In the genomic region with DNA sequence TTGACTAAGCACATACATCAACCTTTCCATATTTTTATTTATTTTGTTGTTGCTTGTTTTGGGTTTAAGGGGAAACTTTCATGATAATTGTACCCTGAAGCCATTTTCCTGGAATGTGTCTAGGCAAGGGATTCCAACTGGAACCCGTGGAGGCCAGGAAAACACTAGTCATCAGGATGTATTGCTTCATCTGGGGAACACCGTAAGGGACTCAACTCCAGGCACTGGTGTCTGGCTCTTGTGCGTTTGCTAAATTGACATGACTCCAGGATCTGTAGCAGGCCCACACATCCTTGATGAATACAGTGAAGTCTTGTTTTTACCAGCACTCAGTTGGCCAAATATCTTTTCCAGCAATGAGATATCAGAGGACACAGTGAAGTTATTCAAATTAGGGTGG, we compare ENCODE assay signal across 17 cellular contexts. TPM values are rescaled to one million over a fixed set of nuclear protein-coding genes. Genes with fewer than 3 reads are reported as not detected.
"Had no signal": no experiment of that assay in that cellular context is flagged by ENCODE, and none has a peak within 500 bp of the region (broad histone marks: within the 10 kb centered on the region; RNA-seq: fewer than 3 reads in every experiment).

No MANE protein-coding gene starts in this region.

RNA-seq across cellular contexts. Expression of gene KCNJ18, which starts 21.3 kb away (rescaled TPM):
- total RNA-seq: chondrocyte, colonic mucosa, dermis microvascular lymphatic vessel endothelial cell, endodermal cell, esophagus mucosa, gastrocnemius medialis, heart right ventricle, kidney epithelial cell, left cardiac atrium, left ventricle myocardium inferior, lower lobe of right lung, lung microvascular endothelial cell, mesenteric fat pad, mesothelial cell of epicardium, mucosa of descending colon, myocyte had no signal
- polyA plus RNA-seq: heart right ventricle, keratinocyte had no signal
